Comparison of ENCODE assay signal across 8 cellular contexts in the genomic region with DNA sequence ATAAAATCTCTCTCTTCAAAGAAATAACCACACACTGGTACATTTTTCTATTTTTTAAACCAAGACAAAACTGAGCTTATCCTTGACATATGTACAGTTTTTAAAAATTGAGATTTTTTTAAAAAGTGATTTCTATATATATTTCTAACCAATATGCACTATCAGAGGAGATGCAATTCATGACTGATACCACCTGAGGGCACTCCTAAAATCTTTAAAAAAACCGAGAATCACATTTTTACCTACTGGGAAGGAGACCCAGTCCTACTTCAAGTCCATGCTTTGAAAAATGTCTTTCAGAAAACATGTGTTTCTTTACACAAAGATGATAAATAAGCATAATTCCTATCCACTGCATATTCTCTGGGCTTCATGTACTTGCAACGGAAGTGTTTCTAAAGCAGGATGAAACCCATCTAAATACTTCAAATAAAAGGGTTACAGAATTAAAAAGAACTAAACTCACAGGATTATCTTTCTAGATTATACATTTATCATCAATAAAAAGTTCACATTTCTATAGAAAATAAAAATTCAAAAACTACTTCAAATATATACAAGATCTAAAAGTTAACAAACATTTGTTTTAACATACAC.
DNase-seq lines count a peak whose midpoint lies in the region; ATAC-seq and TF ChIP-seq lines count a peak whose summit lies in the region.

No MANE protein-coding gene starts in this region.

- H3K4me1 ChIP-seq in PC-9 (replicated peaks; ENCODE audit: insufficient read depth), result no peaks in the 10 kb centered on the region

- no peaks in the 10 kb centered on the region for H3K9me3 Mint-ChIP-seq in natural killer cell
- H3K9me3 Mint-ChIP-seq in natural killer cell treated with Interleukin-12 subunit alpha and Interleukin-12 subunit beta and Interleukin-15 and Interleukin-18, amount 100 ng/mL, for 72 hours, result no peaks in the 10 kb centered on the region
- no peaks in the 10 kb centered on the region for H3K9me3 Mint-ChIP-seq in T-helper 2 cell treated with Interferon-gamma antibody and Interleukin-4, amounts not matched to agents 5 μg/mL and 100 μg/mL, for 36 hours

- no peaks in the 10 kb centered on the region for H3K27me3 ChIP-seq in PC-9 (ENCODE audit: insufficient read depth, low read depth)

- BruUV-seq in PC-9 (replicated peaks; lab: Mats Ljungman, UMichigan), result no TSS peak

- DNase-seq in natural killer cell (no peak), PC-9 (no peak), fibroblast of mammary gland (ENCODE audit: low read depth) (peak; percentile 52), putamen (ENCODE audit: low spot score) (peak; percentile 27), T-helper 17 cell (no peak)
- DNase-seq in natural killer cell treated with Interleukin-12 subunit alpha and Interleukin-12 subunit beta and Interleukin-15 and Interleukin-18, amount 100 ng/mL, for 72 hours (ENCODE audit: low spot score), result no peak
- no peak for DNase-seq in T-helper 2 cell treated with Interferon-gamma antibody and Interleukin-4, amounts not matched to agents 5 μg/mL and 100 μg/mL, for 36 hours (ENCODE audit: low spot score)

- H4K20me1 ChIP-seq in PC-9 (ENCODE audit: insufficient read depth), result no peaks in the 10 kb centered on the region; the same call in 1 of the 2 replicates

- H3K27ac Mint-ChIP-seq in natural killer cell (no peak overlapping the region), T-helper 17 cell (no peak overlapping the region)
- H3K27ac Mint-ChIP-seq in natural killer cell treated with Interleukin-12 subunit alpha and Interleukin-12 subunit beta and Interleukin-15 and Interleukin-18, amount 100 ng/mL, for 72 hours, result no peak overlapping the region
- no peak overlapping the region for H3K27ac Mint-ChIP-seq in T-helper 2 cell treated with Interferon-gamma antibody and Interleukin-4, amounts not matched to agents 5 μg/mL and 100 μg/mL, for 36 hours

- peak; percentile 32 for TF ChIP-seq CTCF in natural killer cell (IDR thresholded peaks at IDR 0.05)
- peak; percentile 78 for TF ChIP-seq CTCF in PC-9 (conservative IDR thresholded peaks at IDR 0.05)
- peak; percentile 59 for TF ChIP-seq CTCF in fibroblast of mammary gland (conservative IDR thresholded peaks at IDR 0.05; ENCODE audit: control insufficient read depth, insufficient read depth, low read depth, low read length)

- H3K9me3 ChIP-seq in PC-9 (ENCODE audit: insufficient read depth, low read depth) (no peaks in the 10 kb centered on the region), T-helper 17 cell (ENCODE audit: control insufficient read depth, low read length, poor library complexity, severe bottlenecking) (no peaks in the 10 kb centered on the region)

- intact Hi-C loops in natural killer cell (cut with micrococcal nuclease), result loop anchor here (10.0 kb wide), 1 partner anchor 420 kb away; no protein-coding TSS in a partner anchor
- intact Hi-C loops in PC-9 (cut with micrococcal nuclease; ENCODE audit: unreplicated experiment), result loop anchor here (1.0 to 10.0 kb wide), 4 partner anchors 62 to 420 kb away; partner anchors contain the start of gene ENAH

- POLR2A ChIA-PET in PC-9 (lab: Charles Lee; ENCODE audit: unreplicated experiment), result interaction anchor here (0.6 kb wide), 1 partner anchor 224 kb away, joined by 6 read pairs; no protein-coding TSS in a partner anchor

- CTCF ChIA-PET in PC-9 (lab: Charles Lee), result interaction anchor here (0.6 kb wide), 2 partner anchors 57 to 273 kb away, joined by 3 read pairs; no protein-coding TSS in a partner anchor

- H3F3A ChIP-seq in PC-9 (ENCODE audit: insufficient read depth, low read depth), result peaks cover 36% of the 10 kb centered on the region

- H3K4me3 ChIP-seq in PC-9 (no peak overlapping the region), fibroblast of mammary gland (ENCODE audit: control insufficient read depth, low read depth, low read length) (no peak overlapping the region)

- H3K4me3 Mint-ChIP-seq in natural killer cell, result no peak overlapping the region
- no peak overlapping the region for H3K4me3 Mint-ChIP-seq in natural killer cell treated with Interleukin-12 subunit alpha and Interleukin-12 subunit beta and Interleukin-15 and Interleukin-18, amount 100 ng/mL, for 72 hours
- no peak overlapping the region for H3K4me3 Mint-ChIP-seq in T-helper 17 cell
- H3K4me3 Mint-ChIP-seq in T-helper 2 cell treated with Interferon-gamma antibody and Interleukin-4, amounts not matched to agents 5 μg/mL and 100 μg/mL, for 36 hours, result no peak overlapping the region

- H3K27ac ChIP-seq in PC-9, result 0 out of 2 replicates have a peak overlapping the region, but pooled peaks have one; percentile 25

- H3K79me2 ChIP-seq in PC-9 (ENCODE audit: low read depth), result peaks cover 28% of the 10 kb centered on the region; the same call in 1 of the 2 replicates

- ATAC-seq in natural killer cell (peak in 1 of 3 donors; percentile 42), T-helper 17 cell (no peak), GM21381 (IDR thresholded peaks at IDR 0.05; ENCODE audit: unreplicated experiment) (no peak)
- ATAC-seq in natural killer cell treated with Interleukin-12 subunit alpha and Interleukin-12 subunit beta and Interleukin-15 and Interleukin-18, amount 100 ng/mL, for 72 hours, result no peak

- peaks cover 3 to 20% of the 10 kb centered on the region in 2 donors for H3K27me3 Mint-ChIP-seq in natural killer cell (ENCODE audit: low read depth in 2 of 2)
- H3K27me3 Mint-ChIP-seq in natural killer cell treated with Interleukin-12 subunit alpha and Interleukin-12 subunit beta and Interleukin-15 and Interleukin-18, amount 100 ng/mL, for 72 hours, result peaks cover 2 to 15% of the 10 kb centered on the region in 2 donors
- H3K27me3 Mint-ChIP-seq in T-helper 17 cell, result peaks cover 2% of the 10 kb centered on the region
- peaks cover 6% of the 10 kb centered on the region for H3K27me3 Mint-ChIP-seq in T-helper 2 cell treated with Interferon-gamma antibody and Interleukin-4, amounts not matched to agents 5 μg/mL and 100 μg/mL, for 36 hours (ENCODE audit: low read depth)

- no peaks in the 10 kb centered on the region for H3K9me2 ChIP-seq in PC-9 (ENCODE audit: insufficient read depth)

- no peak overlapping the region for H3K4me2 ChIP-seq in PC-9

- H3K36me3 ChIP-seq in PC-9 (ENCODE audit: low read depth), result peaks cover 15% of the 10 kb centered on the region; the same call in 1 of the 2 replicates

- no peak overlapping the region for H2AFZ ChIP-seq in PC-9

- H3K36me3 Mint-ChIP-seq in natural killer cell (no peaks in the 10 kb centered on the region), T-helper 17 cell (ENCODE audit: low read depth) (peaks cover under 1% of the 10 kb centered on the region)
- H3K36me3 Mint-ChIP-seq in natural killer cell treated with Interleukin-12 subunit alpha and Interleukin-12 subunit beta and Interleukin-15 and Interleukin-18, amount 100 ng/mL, for 72 hours, result no peaks in the 10 kb centered on the region
- H3K36me3 Mint-ChIP-seq in T-helper 2 cell treated with Interferon-gamma antibody and Interleukin-4, amounts not matched to agents 5 μg/mL and 100 μg/mL, for 36 hours (ENCODE audit: low read depth), result no peaks in the 10 kb centered on the region

- H3K4me1 Mint-ChIP-seq in natural killer cell (no peaks in the 10 kb centered on the region), T-helper 17 cell (peaks cover 2% of the 10 kb centered on the region)
- H3K4me1 Mint-ChIP-seq in natural killer cell treated with Interleukin-12 subunit alpha and Interleukin-12 subunit beta and Interleukin-15 and Interleukin-18, amount 100 ng/mL, for 72 hours (ENCODE audit: low read depth in 2 of 2), result no peaks in the 10 kb centered on the region
- no peaks in the 10 kb centered on the region for H3K4me1 Mint-ChIP-seq in T-helper 2 cell treated with Interferon-gamma antibody and Interleukin-4, amounts not matched to agents 5 μg/mL and 100 μg/mL, for 36 hours (ENCODE audit: low read depth)

Comparison
In these comparisons a context has a peak if more than half of its experiments do, and no peak if none do; other contexts are left out.
1. DNase-seq: peak in fibroblast of mammary gland (single experiment) and putamen (single experiment); none in natural killer cell (single experiment), natural killer cell treated with Interleukin-12 subunit alpha and Interleukin-12 subunit beta and Interleukin-15 and Interleukin-18, amount 100 ng/mL, for 72 hours (single experiment), PC-9 (0 of 2), T-helper 17 cell (0 of 3) and T-helper 2 cell treated with Interferon-gamma antibody and Interleukin-4, amounts not matched to agents 5 μg/mL and 100 μg/mL, for 36 hours (single experiment).
2. Peak in every context shown above with its lines, with median percentiles within 50 percentile points of each other: CTCF ChIP-seq.